9 cellular contexts compared by ENCODE assay signal in genomic region chr17:41329279-41329925, GRCh38. TPM values are rescaled to one million over a fixed set of nuclear protein-coding genes. Genes with fewer than 3 reads are reported as not detected.
DNase-seq lines count a peak whose midpoint lies in the region; ATAC-seq, FAIRE-seq and TF ChIP-seq lines count a peak whose summit lies in the region.
"Had no signal": no experiment of that assay in that cellular context is flagged by ENCODE, and none has a peak within 500 bp of the region (broad histone marks: within the 10 kb centered on the region; RNA-seq: fewer than 3 reads in every experiment).

No MANE protein-coding gene starts in this region.

- H3K27me3 Mint-ChIP-seq in nephron progenitor cell (ENCODE audit: low read depth, poor library complexity), result peaks cover 13% of the 10 kb centered on the region

- H4K20me1 ChIP-seq in endothelial cell of umbilical vein (replicated peaks; ENCODE audit: control insufficient read depth, extremely low read depth, insufficient read depth, low read length), result no peaks in the 10 kb centered on the region

- H2AFZ ChIP-seq in endothelial cell of umbilical vein (ENCODE audit: low read depth, low read length), result no peak overlapping the region

- TF ChIP-seq CTCF in HL-60 (IDR thresholded peaks at IDR 0.05; ENCODE audit: insufficient read depth, low read length), result peak; percentile 36
- peak; percentile 73 for TF ChIP-seq CTCF in RWPE1 (conservative IDR thresholded peaks at IDR 0.05; ENCODE audit: low read depth)
- peak; percentile 77 to 87 for TF ChIP-seq CTCF in endothelial cell of umbilical vein (IDR thresholded peaks at IDR 0.05; ENCODE audit: extremely low read depth in 1 of 2, insufficient read depth in 1 of 2, low read depth in 1 of 2, low read length in 2 of 2)
- TF ChIP-seq CTCF in nephron progenitor cell (IDR thresholded peaks at IDR 0.05), result peak; percentile 72

- no peaks in the 10 kb centered on the region for H3K79me2 ChIP-seq in endothelial cell of umbilical vein (ENCODE audit: control insufficient read depth, insufficient read depth, low read length)

- POLR2A ChIA-PET in RWPE1 (lab: Yijun Ruan, JAX; ENCODE audit: low non-redundant PET), result no interaction called here
- POLR2A ChIA-PET in endothelial cell of umbilical vein (lab: Charles Lee), result no interaction called here

- CTCF ChIA-PET in RWPE1 (lab: Yijun Ruan, JAX) (interaction anchor here (0.6 to 1.3 kb wide), 12 partner anchors 10 to 351 kb away, joined by 3 to 7 read pairs (median 3); partner anchors contain the start of genes KRTAP16-1 and KRTAP17-1), endothelial cell of umbilical vein (lab: Charles Lee) (interaction anchor here (0.7 to 3.9 kb wide), 15 partner anchors 8 to 473 kb away, joined by 3 to 16 read pairs (median 4); no protein-coding TSS in a partner anchor)

- ATAC-seq in GM19351 (IDR thresholded peaks at IDR 0.05; ENCODE audit: unreplicated experiment) (no peak), GM21528 (IDR thresholded peaks at IDR 0.05; ENCODE audit: low FRiP score, unreplicated experiment) (no peak)

- H3K4me3 Mint-ChIP-seq in nephron progenitor cell, result no peak overlapping the region

- no peak overlapping the region for H3K27ac ChIP-seq in HL-60 (replicated peaks)
- no peak overlapping the region for H3K27ac ChIP-seq in RWPE1
- no peak overlapping the region for H3K27ac ChIP-seq in endothelial cell of umbilical vein (ENCODE audit: insufficient read depth, low read depth, low read length)
- H3K27ac ChIP-seq: ovary had no signal

- H3K9me1 ChIP-seq in endothelial cell of umbilical vein (replicated peaks; ENCODE audit: control insufficient read depth, extremely low read depth, insufficient read depth, low read length), result no peaks in the 10 kb centered on the region

- H3K9me3 ChIP-seq in endothelial cell of umbilical vein (replicated peaks; ENCODE audit: control insufficient read depth, insufficient read depth, low read length), result no peaks in the 10 kb centered on the region
- H3K9me3 ChIP-seq: ovary had no signal

- intact Hi-C loops in endothelial cell of umbilical vein (cut with micrococcal nuclease), result loop anchor here (1.0 to 10.0 kb wide), 4 partner anchors 335 to 526 kb away; no protein-coding TSS in a partner anchor

- TF ChIP-seq POLR2A in endothelial cell of umbilical vein (IDR thresholded peaks at IDR 0.05; ENCODE audit: low read depth, low read length), result no peak

- no peak overlapping the region for H3K4me2 ChIP-seq in endothelial cell of umbilical vein (ENCODE audit: insufficient read depth, low read length)

- dilution Hi-C loops in endothelial cell of umbilical vein (cut with MboI; ENCODE audit: extremely low pct_ligation_motif_present, low sequenced_read_pairs), result no loop called here

- H3K4me1 Mint-ChIP-seq in nephron progenitor cell, result peaks cover 8% of the 10 kb centered on the region

- FAIRE-seq in endothelial cell of umbilical vein (lab: Jason Lieb, UNC), result peak; percentile 82

- no peaks in the 10 kb centered on the region for H3K9me3 Mint-ChIP-seq in nephron progenitor cell

- H3K4me3 ChIP-seq in HL-60 (replicated peaks; ENCODE audit: insufficient read depth, low read length) (no peak overlapping the region), endothelial cell of umbilical vein (replicated peaks in 1 of 3; ENCODE audit: insufficient read depth in 1 of 3, low read depth in 1 of 3, low read length in 3 of 3) (no peak overlapping the region)
- H3K4me3 ChIP-seq: ovary had no signal

- no TSS peak for BruUV-seq in endothelial cell of umbilical vein (replicated peaks; lab: Mats Ljungman, UMichigan)

- no peak overlapping the region for H3K9ac ChIP-seq in endothelial cell of umbilical vein (replicated peaks; ENCODE audit: extremely low read depth, insufficient read depth, low read length)

- H3K36me3 Mint-ChIP-seq in nephron progenitor cell (ENCODE audit: low read depth), result no peaks in the 10 kb centered on the region

- no peak overlapping the region for H3K27ac Mint-ChIP-seq in nephron progenitor cell

- H3K27me3 ChIP-seq in HL-60 (ENCODE audit: insufficient read depth, poor library complexity, severe bottlenecking), result peaks cover 2% of the 10 kb centered on the region
- H3K27me3 ChIP-seq in endothelial cell of umbilical vein (ENCODE audit: control insufficient read depth in 2 of 2, insufficient read depth in 2 of 2, low read length in 2 of 2), result no peaks in the 10 kb centered on the region
- H3K27me3 ChIP-seq: ovary had no signal

- peak; percentile 30 for DNase-seq in DMS114 treated with DMSO at 0.1 percent for 48 hours (lab: John Stamatoyannopoulos, UW; ENCODE audit: unreplicated experiment)
- DNase-seq in HL-60 (ENCODE audit: low read depth in 1 of 2, low spot score in 1 of 2), result peak in 1 of 2 experiments; percentile 41
- DNase-seq in RWPE1 (ENCODE audit: low spot score), result peak; percentile 49
- DNase-seq in endothelial cell of umbilical vein (ENCODE audit: low read depth, low spot score), result peak; percentile 44
- DNase-seq in nephron progenitor cell, result peak; percentile 61
- no peak for DNase-seq in DMS79 (lab: John Stamatoyannopoulos, UW)

- H3K36me3 ChIP-seq in endothelial cell of umbilical vein (ENCODE audit: control insufficient read depth in 2 of 2, extremely low read depth in 1 of 2, insufficient read depth in 2 of 2, low read length in 2 of 2), result no peaks in the 10 kb centered on the region
- H3K36me3 ChIP-seq: ovary had no signal

- H3K4me1 ChIP-seq in endothelial cell of umbilical vein (ENCODE audit: control insufficient read depth, extremely low read depth, insufficient read depth, low read length), result no peaks in the 10 kb centered on the region

TF ChIP-seq in endothelial cell of umbilical vein, 7 proteins besides CTCF, POLR2A, EP300 and RAD21:
- TF ChIP-seq POLR2AphosphoS5 (IDR thresholded peaks at IDR 0.05; ENCODE audit: insufficient read depth, low read depth, low read length), result no peak
- TF ChIP-seq FOS (IDR thresholded peaks at IDR 0.05; ENCODE audit: borderline replicate concordance, insufficient read depth, low read length), result no peak
- TF ChIP-seq MYC (IDR thresholded peaks at IDR 0.05; ENCODE audit: low read depth, low read length), result no peak
- TF ChIP-seq JUN (IDR thresholded peaks at IDR 0.05; ENCODE audit: borderline replicate concordance, insufficient read depth, insufficient read length, low read depth), result no peak
- no peak for TF ChIP-seq EZH2 (IDR thresholded peaks at IDR 0.05; ENCODE audit: borderline replicate concordance, low read depth, low read length, severe bottlenecking)
- no peak for TF ChIP-seq MAX (IDR thresholded peaks at IDR 0.05; ENCODE audit: insufficient read depth, insufficient read length)
- no peak for TF ChIP-seq GATA2 (IDR thresholded peaks at IDR 0.05; ENCODE audit: insufficient read depth, insufficient read length, low read depth, low read length)

RNA-seq across cellular contexts. Expression of gene KRTAP17-1, which starts 13.9 kb away (rescaled TPM):
- not detected in 2 replicates for total RNA-seq in endothelial cell of umbilical vein
- not detected in 2 replicates for polyA plus RNA-seq in endothelial cell of umbilical vein
- not detected in 2 replicates for polyA plus RNA-seq in endothelial cell of umbilical vein (2011; cell fraction: cytosol; rRNA removed)
- not detected in 2 replicates for polyA plus RNA-seq in endothelial cell of umbilical vein (2011; cell fraction: nucleus; rRNA removed)
- not detected in 2 replicates for polyA plus RNA-seq in endothelial cell of umbilical vein (2012)
- not detected in 2 replicates for polyA minus RNA-seq in endothelial cell of umbilical vein
- not detected for polyA minus RNA-seq in endothelial cell of umbilical vein (2011; cell fraction: cytosol; rRNA and poly(A)+ RNA removed)
- polyA minus RNA-seq in endothelial cell of umbilical vein (2011; cell fraction: nucleus; rRNA and poly(A)+ RNA removed), result not detected in 2 replicates
- total RNA-seq: ovary had no signal
- polyA plus RNA-seq: ovary had no signal

RNA-seq across cellular contexts. Expression of gene KRTAP16-1, which starts 20.3 kb away (rescaled TPM):
- not detected in 2 replicates for total RNA-seq in endothelial cell of umbilical vein
- not detected in 2 replicates for polyA plus RNA-seq in endothelial cell of umbilical vein
- polyA plus RNA-seq in endothelial cell of umbilical vein (2011; cell fraction: cytosol; rRNA removed), result not detected in 2 replicates
- polyA plus RNA-seq in endothelial cell of umbilical vein (2011; cell fraction: nucleus; rRNA removed), result not detected in 2 replicates
- not detected in 2 replicates for polyA plus RNA-seq in endothelial cell of umbilical vein (2012)
- polyA minus RNA-seq in endothelial cell of umbilical vein, result not detected in 2 replicates
- polyA minus RNA-seq in endothelial cell of umbilical vein (2011; cell fraction: cytosol; rRNA and poly(A)+ RNA removed), result not detected
- not detected in 2 replicates for polyA minus RNA-seq in endothelial cell of umbilical vein (2011; cell fraction: nucleus; rRNA and poly(A)+ RNA removed)
- total RNA-seq: ovary had no signal
- polyA plus RNA-seq: ovary had no signal

RNA-seq across cellular contexts. Expression of gene KRT33A, which starts 21.2 kb away (rescaled TPM):
- not detected in 2 replicates for total RNA-seq in endothelial cell of umbilical vein
- not detected in 2 replicates for polyA plus RNA-seq in endothelial cell of umbilical vein
- not detected in 2 replicates for polyA plus RNA-seq in endothelial cell of umbilical vein (2011; cell fraction: cytosol; rRNA removed)
- not detected in 2 replicates for polyA plus RNA-seq in endothelial cell of umbilical vein (2011; cell fraction: nucleus; rRNA removed)
- polyA plus RNA-seq in endothelial cell of umbilical vein (2012), result not detected in 2 replicates
- not detected in 2 replicates for polyA minus RNA-seq in endothelial cell of umbilical vein
- not detected for polyA minus RNA-seq in endothelial cell of umbilical vein (2011; cell fraction: cytosol; rRNA and poly(A)+ RNA removed)
- polyA minus RNA-seq in endothelial cell of umbilical vein (2011; cell fraction: nucleus; rRNA and poly(A)+ RNA removed), result not detected in 2 replicates
- total RNA-seq: ovary had no signal
- polyA plus RNA-seq: ovary had no signal

RNA-seq across cellular contexts. Expression of gene KRTAP29-1, which starts 26.8 kb away (rescaled TPM):
- not detected in 2 replicates for total RNA-seq in endothelial cell of umbilical vein
- polyA plus RNA-seq in endothelial cell of umbilical vein, result not detected in 2 replicates
- not detected in 2 replicates for polyA plus RNA-seq in endothelial cell of umbilical vein (2011; cell fraction: cytosol; rRNA removed)
- not detected in 2 replicates for polyA plus RNA-seq in endothelial cell of umbilical vein (2011; cell fraction: nucleus; rRNA removed)
- not detected in 2 replicates for polyA plus RNA-seq in endothelial cell of umbilical vein (2012)
- not detected in 2 replicates for polyA minus RNA-seq in endothelial cell of umbilical vein
- not detected for polyA minus RNA-seq in endothelial cell of umbilical vein (2011; cell fraction: cytosol; rRNA and poly(A)+ RNA removed)
- not detected in 2 replicates for polyA minus RNA-seq in endothelial cell of umbilical vein (2011; cell fraction: nucleus; rRNA and poly(A)+ RNA removed)
- total RNA-seq: ovary had no signal
- polyA plus RNA-seq: ovary had no signal

RNA-seq across cellular contexts. Expression of gene KRT33B, which starts 40.2 kb away (rescaled TPM):
- not detected in 2 replicates for total RNA-seq in endothelial cell of umbilical vein
- not detected in 2 replicates for polyA plus RNA-seq in endothelial cell of umbilical vein
- not detected in 2 replicates for polyA plus RNA-seq in endothelial cell of umbilical vein (2011; cell fraction: cytosol; rRNA removed)
- polyA plus RNA-seq in endothelial cell of umbilical vein (2011; cell fraction: nucleus; rRNA removed), result not detected in 2 replicates
- polyA plus RNA-seq in endothelial cell of umbilical vein (2012), result not detected in 2 replicates
- not detected in 2 replicates for polyA minus RNA-seq in endothelial cell of umbilical vein
- not detected for polyA minus RNA-seq in endothelial cell of umbilical vein (2011; cell fraction: cytosol; rRNA and poly(A)+ RNA removed)
- not detected in 2 replicates for polyA minus RNA-seq in endothelial cell of umbilical vein (2011; cell fraction: nucleus; rRNA and poly(A)+ RNA removed)
- total RNA-seq: ovary had no signal
- polyA plus RNA-seq: ovary had no signal
